Comparison of ENCODE assay signal across 3 cellular contexts in the genomic region with DNA sequence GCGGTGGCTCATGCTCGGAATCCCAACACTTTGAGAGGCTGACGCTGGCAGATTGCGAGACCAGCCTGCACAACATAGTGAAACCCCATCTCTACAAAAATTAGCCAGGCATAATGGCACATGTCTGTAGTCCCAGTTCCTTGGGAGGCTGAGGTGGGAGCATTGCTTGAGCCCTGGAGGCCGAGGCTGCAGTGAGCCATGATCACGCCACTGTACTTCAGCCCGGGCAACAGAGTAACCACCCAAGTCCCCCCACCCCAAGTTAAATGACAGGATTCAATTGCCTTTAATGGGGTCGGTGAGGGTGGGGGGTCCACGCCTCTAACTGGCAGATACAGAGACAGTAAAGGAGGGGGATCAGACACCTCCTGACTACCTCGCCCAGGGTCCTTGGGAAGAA.
"Had no signal": no experiment of that assay in that cellular context is flagged by ENCODE, and none has a peak within 500 bp of the region (broad histone marks: within the 10 kb centered on the region; RNA-seq: fewer than 3 reads in every experiment).

No MANE protein-coding gene starts in this region.

- H3K4me3 ChIP-seq: GM12878 had no signal

- DNase-seq: GDM1, GF-D8 had no signal
